Comparison of ENCODE assay signal across 14 cellular contexts in the genomic region with DNA sequence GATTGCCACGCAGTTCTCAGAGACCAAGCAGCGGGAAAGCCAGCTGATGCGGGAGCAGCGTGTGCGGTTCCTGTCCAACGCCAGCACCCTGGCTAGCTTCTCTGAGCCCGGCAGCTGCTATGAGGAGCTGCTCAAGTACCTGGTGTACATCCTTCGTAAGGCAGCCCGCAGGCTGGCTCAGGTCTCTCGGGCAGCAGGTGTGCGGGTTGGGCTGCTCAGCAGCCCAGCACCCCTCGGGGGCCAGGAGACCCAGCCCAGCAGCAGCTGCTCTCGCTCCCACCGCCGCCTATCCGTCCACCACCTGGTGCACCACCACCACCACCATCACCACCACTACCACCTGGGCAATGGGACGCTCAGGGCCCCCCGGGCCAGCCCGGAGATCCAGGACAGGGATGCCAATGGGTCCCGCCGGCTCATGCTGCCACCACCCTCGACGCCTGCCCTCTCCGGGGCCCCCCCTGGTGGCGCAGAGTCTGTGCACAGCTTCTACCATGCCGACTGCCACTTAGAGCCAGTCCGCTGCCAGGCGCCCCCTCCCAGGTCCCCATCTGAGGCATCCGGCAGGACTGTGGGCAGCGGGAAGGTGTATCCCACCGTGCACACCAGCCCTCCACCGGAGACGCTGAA. TPM values are rescaled to one million over a fixed set of nuclear protein-coding genes. Genes with fewer than 3 reads are reported as not detected.
DNase-seq lines count a peak whose midpoint lies in the region; ATAC-seq and TF ChIP-seq lines count a peak whose summit lies in the region.
"Had no signal": no experiment of that assay in that cellular context is flagged by ENCODE, and none has a peak within 500 bp of the region (broad histone marks: within the 10 kb centered on the region; RNA-seq: fewer than 3 reads in every experiment).

No MANE protein-coding gene starts in this region.

- ATAC-seq in right cardiac atrium (no peak), GM21360 (IDR thresholded peaks at IDR 0.05; ENCODE audit: unreplicated experiment) (no peak)
- ATAC-seq: effector memory CD8-positive, alpha-beta T cell had no signal

- no peak overlapping the region for H3K4me3 ChIP-seq in right cardiac atrium (ENCODE audit: low read length)
- H3K4me3 ChIP-seq in right atrium auricular region: no peak overlapping the region
- H3K4me3 ChIP-seq: testis had no signal

- intact Hi-C loops in right cardiac atrium (cut with DNase I): no loop called here

- H3K36me3 ChIP-seq in right atrium auricular region: no peaks in the 10 kb centered on the region

- no peak for TF ChIP-seq CTCF in right atrium auricular region (IDR thresholded peaks at IDR 0.05)

- H3K27ac ChIP-seq in right cardiac atrium (ENCODE audit: low read length) (no peak overlapping the region), right atrium auricular region (no peak overlapping the region)
- H3K27ac ChIP-seq: testis had no signal

- 87% methylated on average over 33 of the region's 33 CpGs for WGBS in right cardiac atrium

- H3K27me3 ChIP-seq in right cardiac atrium (ENCODE audit: control insufficient read depth, insufficient read depth) (no peaks in the 10 kb centered on the region), right atrium auricular region (no peaks in the 10 kb centered on the region)
- H3K27me3 ChIP-seq: testis had no signal

- no peaks in the 10 kb centered on the region for H3K4me1 ChIP-seq in right cardiac atrium (ENCODE audit: control insufficient read depth, insufficient read depth, low read length)
- peaks cover 0 to 9% of the 10 kb centered on the region in 2 donors for H3K4me1 ChIP-seq in right atrium auricular region
- H3K4me1 ChIP-seq: testis had no signal

- DNase-seq in right cardiac atrium (peak in 2 of 3 donors; percentile 53 to 56), right atrium auricular region (ENCODE audit: low spot score) (no peak), NCI-H1105 treated with DMSO at 0.1 percent for 48 hours (lab: John Stamatoyannopoulos, UW) (peak; percentile 46), RPMI8226 (peak; percentile 53), NCI-H1694 (lab: John Stamatoyannopoulos, UW) (no peak)
- no peak for DNase-seq in effector CD4-positive, alpha-beta T cell
- DNase-seq: activated naive CD4-positive, alpha-beta T cell treated with anti-CD3 and anti-CD28 coated beads, Interleukin-2, amount 50 U/mL, for 16 hours; CD4-positive, CD25-positive, alpha-beta regulatory T cell; effector memory CD8-positive, alpha-beta T cell; foreskin fibroblast; stimulated activated CD4-positive, alpha-beta T cell treated with anti-CD3 and anti-CD28 coated beads, Interleukin-1b, Interleukin-23, amount 100 ng/mL, for 48 hours; testis had no signal

- H3K9me3 ChIP-seq in right cardiac atrium (ENCODE audit: control insufficient read depth, low read length) (no peaks in the 10 kb centered on the region), right atrium auricular region (no peaks in the 10 kb centered on the region)
- H3K9me3 ChIP-seq: testis had no signal

RNA-seq across cellular contexts. Expression of gene CACNA1G, which starts 15.2 kb away (rescaled TPM):
- total RNA-seq in right cardiac atrium (10 to 100 TPM in 1 of 4 donors, 1 to 10 TPM in 3; 4.4 to 14.8 (median 6.9) TPM), right atrium auricular region (1 to 10 TPM; 4.3 to 6.2 TPM)
- 4.3 TPM for polyA plus RNA-seq in right cardiac atrium
- polyA plus RNA-seq: CD4-positive, CD25-positive, alpha-beta regulatory T cell had no signal

RNA-seq across cellular contexts. Expression of gene SPATA20, which starts 28.7 kb away (rescaled TPM):
- 10 to 100 TPM; 45.9 to 71.8 (median 52.6) TPM for total RNA-seq in right cardiac atrium
- 58.1 TPM for polyA plus RNA-seq in right cardiac atrium
- total RNA-seq in right atrium auricular region: 10 to 100 TPM; 42.8 to 59.3 TPM

RNA-seq across cellular contexts. Expression of gene EPN3, which starts 43.2 kb away (rescaled TPM):
- total RNA-seq in right cardiac atrium: 10 to 100 TPM in 3 of 4 donors, 1 to 10 TPM in 1; 5.4 to 31.5 (median 27.3) TPM
- 22.6 TPM for polyA plus RNA-seq in right cardiac atrium
- total RNA-seq in right atrium auricular region: 10 to 100 TPM in 1 of 2 donors, 1 to 10 TPM in 1; 4.5 to 13.3 TPM
- total RNA-seq: CD4-positive, CD25-positive, alpha-beta regulatory T cell had no signal
- polyA plus RNA-seq: CD4-positive, CD25-positive, alpha-beta regulatory T cell had no signal

RNA-seq across cellular contexts. Expression of gene ABCC3, which starts 59.0 kb away (rescaled TPM):
- 1 to 10 TPM; 1.2 to 5.9 (median 3.7) TPM for total RNA-seq in right cardiac atrium
- polyA plus RNA-seq in right cardiac atrium: 1.4 TPM
- 1 to 10 TPM; 1.4 to 4.5 TPM for total RNA-seq in right atrium auricular region
- total RNA-seq: G401 had no signal

Comparison
In these comparisons a context has a peak if more than half of its experiments do, and no peak if none do; other contexts are left out.
1. DNase-seq: peak in right cardiac atrium (2 of 3), NCI-H1105 treated with DMSO at 0.1 percent for 48 hours (single experiment) and RPMI8226 (single experiment); none in right atrium auricular region (single experiment), effector CD4-positive, alpha-beta T cell (single experiment) and NCI-H1694 (single experiment).